8 cellular contexts compared by ENCODE assay signal in the genomic region with DNA sequence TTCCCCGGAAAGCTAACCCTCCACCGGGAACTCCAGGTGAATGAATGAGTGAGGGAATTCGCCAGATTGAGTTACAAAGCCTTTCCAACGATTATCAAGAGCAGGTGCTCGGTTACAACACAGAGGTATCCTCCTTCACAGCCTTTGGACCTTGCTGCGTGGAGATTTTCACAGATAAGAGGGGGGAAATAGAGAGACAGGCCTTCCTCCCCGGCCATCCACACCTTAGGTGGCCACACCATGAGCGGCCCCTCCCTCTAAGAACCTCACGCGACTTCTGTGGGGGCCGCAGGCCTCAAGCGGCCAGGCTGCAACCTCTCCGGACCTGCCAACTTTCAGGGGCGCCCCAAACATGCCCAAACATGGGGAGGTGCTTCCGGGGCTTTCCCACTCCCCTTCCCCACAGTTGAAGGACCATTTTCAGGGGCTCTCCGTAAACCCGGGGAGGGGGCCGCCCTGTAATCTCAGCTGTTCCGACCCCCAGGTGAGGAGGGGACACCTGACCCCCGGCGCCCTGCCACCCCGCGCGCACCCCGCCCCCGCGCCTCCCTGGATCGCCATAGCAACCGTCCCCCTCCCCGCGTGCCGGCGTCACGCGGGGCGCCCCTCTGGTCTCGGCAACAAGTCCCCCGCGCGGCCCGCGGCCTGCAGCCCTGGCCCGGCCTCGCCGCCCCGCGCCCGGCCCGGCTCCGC. TPM values are rescaled to one million over a fixed set of nuclear protein-coding genes. Genes with fewer than 3 reads are reported as not detected.
DNase-seq lines count a peak whose midpoint lies in the region; ATAC-seq and TF ChIP-seq lines count a peak whose summit lies in the region.

No MANE protein-coding gene starts in this region.

- H3K4me2 ChIP-seq in SU-DHL-6 (ENCODE audit: low read depth, low read length, poor library complexity, severe bottlenecking) = peak overlapping the region; percentile 90

- H3K27ac ChIP-seq in 22Rv1 = peak overlapping the region; percentile 60
- no peak overlapping the region; the same call in 1 of the 2 replicates for H3K27ac ChIP-seq in SU-DHL-6 (ENCODE audit: low read depth, low read length)
- peak overlapping the region; percentile 18 to 83 for H3K27ac ChIP-seq in testis

- no peaks in the 10 kb centered on the region for H3K9me2 ChIP-seq in SU-DHL-6 (replicated peaks; ENCODE audit: insufficient read depth, low read length)

- peaks cover 24% of the 10 kb centered on the region for H3K4me1 ChIP-seq in testis

- peak; percentile 28 for ATAC-seq in HG03039 (IDR thresholded peaks at IDR 0.05; ENCODE audit: unreplicated experiment)

- H3K4me3 ChIP-seq in SU-DHL-6 (ENCODE audit: insufficient read depth, low read length, poor library complexity, severe bottlenecking) = peak overlapping the region; percentile 70
- peak overlapping the region; percentile 67 for H3K4me3 ChIP-seq in choroid plexus epithelial cell (ENCODE audit: low read depth, low read length)
- peak overlapping the region; percentile 61 to 76 for H3K4me3 ChIP-seq in testis

- peak overlapping the region; percentile 54 for H2AFZ ChIP-seq in SU-DHL-6 (ENCODE audit: low read depth, low read length, severe bottlenecking)

- H3K27me3 ChIP-seq in SU-DHL-6 (ENCODE audit: low read length) = no peaks in the 10 kb centered on the region
- no peaks in the 10 kb centered on the region for H3K27me3 ChIP-seq in testis

- H4K20me1 ChIP-seq in SU-DHL-6 (ENCODE audit: low read depth, low read length) = no peaks in the 10 kb centered on the region; the same call in 1 of the 2 replicates

- H3K9ac ChIP-seq in SU-DHL-6 (ENCODE audit: low read length) = peak overlapping the region; percentile 67

- in situ Hi-C loops in GM13976 (cut with MboI; ENCODE audit: low sequenced_read_pairs, unreplicated experiment) = no loop called here

- 2 to 3% methylated on average over 8 to 41 of the region's 50 CpGs for WGBS in testis, 2 donors

- H3K36me3 ChIP-seq in SU-DHL-6 (ENCODE audit: low read length) = no peaks in the 10 kb centered on the region
- no peaks in the 10 kb centered on the region for H3K36me3 ChIP-seq in testis (ENCODE audit: low read depth, missing control alignments)

- H3K9me3 ChIP-seq in SU-DHL-6 (ENCODE audit: insufficient read depth, low read length) (no peaks in the 10 kb centered on the region), testis (no peaks in the 10 kb centered on the region)

- 0 out of 2 replicates have a peak, but pooled peaks cover 4% of the 10 kb centered on the region for H3K79me2 ChIP-seq in SU-DHL-6 (ENCODE audit: insufficient read depth, low read length)

- no peak for TF ChIP-seq CTCF in 22Rv1 (IDR thresholded peaks at IDR 0.05)
- TF ChIP-seq CTCF in GM13976 (IDR thresholded peaks at IDR 0.05; ENCODE audit: borderline replicate concordance, control extremely low read depth, extremely low read depth, insufficient read depth, missing control alignments) = no peak
- TF ChIP-seq CTCF in SU-DHL-6 (IDR thresholded peaks at IDR 0.05; ENCODE audit: insufficient read depth, low read length, poor library complexity, severe bottlenecking) = no peak
- TF ChIP-seq CTCF in choroid plexus epithelial cell (conservative IDR thresholded peaks at IDR 0.05; ENCODE audit: low read depth, low read length) = no peak
- no peak for TF ChIP-seq CTCF in testis (IDR thresholded peaks at IDR 0.05)

- intact Hi-C loops in testis (cut with DNase I; ENCODE audit: low total_unique reads) = no loop called here

- H3F3A ChIP-seq in SU-DHL-6 (ENCODE audit: insufficient read depth) = peaks cover 9% of the 10 kb centered on the region

- TF ChIP-seq POLR2A in testis (IDR thresholded peaks at IDR 0.05) = no peak

- peak; percentile 64 for DNase-seq in GM13976 (ENCODE audit: low spot score)
- no peak for DNase-seq in choroid plexus epithelial cell (ENCODE audit: low read depth)
- peak; percentile 44 for DNase-seq in midbrain (lab: John Stamatoyannopoulos, UW)
- DNase-seq in testis = peak; percentile 52
- no peak for DNase-seq in NCI-H128 (lab: John Stamatoyannopoulos, UW; ENCODE audit: unreplicated experiment)

RNA-seq across cellular contexts. Expression of a gene that starts 0.6 kb away (rescaled TPM):
- total RNA-seq in testis = 10 to 100 TPM; 44.9 to 47.4 TPM
- polyA plus RNA-seq in testis (ENCODE audit: insufficient read depth, low read depth, low replicate concordance) = 20.3 TPM

Comparison
In these comparisons a context has a peak if more than half of its experiments do, and no peak if none do; other contexts are left out.
1. DNase-seq: peak in GM13976 (single experiment), midbrain (single experiment) and testis (single experiment); none in choroid plexus epithelial cell (single experiment) and NCI-H128 (single experiment).
2. Peak in every context shown above with its lines, with median percentiles within 50 percentile points of each other: H3K4me3 ChIP-seq.